14 cellular contexts compared by ENCODE assay signal in the genomic region with DNA sequence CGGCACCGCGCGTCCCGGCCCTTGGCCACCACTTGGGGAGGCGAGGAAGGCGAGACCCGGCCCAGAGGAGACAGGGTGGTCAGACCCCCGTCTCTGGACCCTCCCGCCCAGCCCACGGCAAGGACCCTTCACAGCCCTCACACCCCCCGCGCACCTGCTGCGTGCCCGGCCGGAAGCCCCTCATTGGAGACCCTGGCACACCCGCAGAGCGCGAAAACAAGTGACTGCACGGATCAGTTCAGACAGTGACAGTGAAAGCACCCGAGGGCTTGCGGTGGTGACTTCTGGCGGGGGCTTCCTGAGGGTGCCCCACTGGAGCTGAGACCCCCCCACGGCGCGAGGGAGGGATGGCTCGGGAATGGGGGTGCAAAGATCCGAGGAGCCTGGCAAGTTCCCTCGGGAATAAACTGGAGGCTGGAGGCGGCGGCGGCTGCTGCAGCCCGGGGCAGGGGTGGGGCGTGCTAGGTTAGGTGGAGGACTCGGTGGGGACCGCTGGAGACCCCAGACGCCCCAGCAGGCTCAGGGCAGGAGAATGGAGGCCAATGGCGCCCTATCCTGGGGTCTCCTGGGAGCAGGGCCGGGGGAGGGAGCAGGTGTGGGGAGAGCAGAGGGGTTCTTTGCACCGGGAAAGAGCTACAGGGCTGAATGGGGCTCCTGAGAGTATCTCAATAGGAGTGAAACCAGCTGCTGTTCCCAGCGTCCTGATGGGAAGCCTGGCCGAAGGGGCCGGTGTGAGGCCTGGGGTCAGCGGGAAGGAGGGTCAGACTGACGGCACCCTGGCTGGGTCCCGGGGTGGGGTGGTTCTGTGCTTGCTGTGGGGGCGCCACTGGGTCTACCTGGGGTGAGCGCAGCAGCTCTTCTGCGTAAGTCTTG. TPM values are rescaled to one million over a fixed set of nuclear protein-coding genes. Genes with fewer than 3 reads are reported as not detected.
A peak's percentile ranks its signal among the peaks of the same experiment; 100 is the strongest.
DNase-seq lines count a peak whose midpoint lies in the region; ATAC-seq, FAIRE-seq and TF ChIP-seq lines count a peak whose summit lies in the region.
"Had no signal": no experiment of that assay in that cellular context is flagged by ENCODE, and none has a peak within 500 bp of the region (broad histone marks: within the 10 kb centered on the region; RNA-seq: fewer than 3 reads in every experiment).

No MANE protein-coding gene starts in this region.

- H3K36me3 ChIP-seq in HepG2 (replicated peaks in 1 of 2; ENCODE audit: control insufficient read depth in 1 of 2, insufficient read depth in 2 of 2, low read length in 2 of 2) (no peaks in the 10 kb centered on the region), right lobe of liver (no peaks in the 10 kb centered on the region), hepatocyte (replicated peaks; ENCODE audit: insufficient read depth, low read depth) (no peaks in the 10 kb centered on the region)
- H3K36me3 ChIP-seq: lower lobe of right lung had no signal

- H3K79me2 ChIP-seq in HepG2 (ENCODE audit: insufficient read depth, low read length) (no peaks in the 10 kb centered on the region), hepatocyte (no peaks in the 10 kb centered on the region)

- no peak for FAIRE-seq in HepG2 (lab: Jason Lieb, UNC)
- FAIRE-seq: colon had no signal

- H3K27me3 ChIP-seq in HepG2 (ENCODE audit: control insufficient read depth in 1 of 2, insufficient read depth in 2 of 2, low read length in 2 of 2) (peaks cover 27 to 86% of the 10 kb centered on the region in 2 experiments; a peak in 4 of 5 replicates), right lobe of liver (peaks cover 0 to 3% of the 10 kb centered on the region in 2 donors), hepatocyte (peaks cover 85% of the 10 kb centered on the region)

- intact Hi-C loops in HepG2 (cut with micrococcal nuclease; ENCODE audit: unreplicated experiment), result no loop called here
- intact Hi-C loops in right lobe of liver (cut with DNase I), result loop anchor here in 1 of 2 donors (5.0 kb wide), 1 partner anchor 76 kb away; no protein-coding TSS in a partner anchor

- no peak for DNase-seq in HepG2 (ENCODE audit: low spot score)
- no peak for DNase-seq in right lobe of liver
- peak; percentile 71 for DNase-seq in NCI-H2171 treated with DMSO at 0.1 percent for 48 hours (lab: John Stamatoyannopoulos, UW)
- no peak for DNase-seq in hepatocyte (ENCODE audit: low spot score)
- no peak for DNase-seq in EL
- no peak for DNase-seq in activated CD4-positive, alpha-beta T cell treated with anti-CD3 and anti-CD28 coated beads for 1 hour
- DNase-seq in pons (ENCODE audit: low spot score), result no peak
- DNase-seq: activated effector memory CD4-positive, alpha-beta T cell treated with anti-CD3 and anti-CD28 coated beads, Interleukin-2, amount 50 U/mL, for 16 hours; lower lobe of right lung; psoas muscle; Right ventricle myocardium superior had no signal

- TF ChIP-seq EP300 in HepG2 (IDR thresholded peaks at IDR 0.05; ENCODE audit: low read depth in 2 of 2, low read length in 2 of 2) (no peak), HepG2 (CRISPR knock-in tag; IDR thresholded peaks at IDR 0.05; ENCODE audit: borderline replicate concordance) (no peak)

- BruUV-seq in HepG2 (replicated peaks; lab: Mats Ljungman, UMichigan), result no TSS peak

- CTCF ChIA-PET in HepG2 (lab: Yijun Ruan, JAX; ENCODE audit: low intra/inter-chr PET ratio, low total read pairs), result no interaction called here

- H3K4me1 ChIP-seq in HepG2 (ENCODE audit: insufficient read depth, low read length), result no peaks in the 10 kb centered on the region
- no peaks in the 10 kb centered on the region for H3K4me1 ChIP-seq in right lobe of liver
- no peaks in the 10 kb centered on the region for H3K4me1 ChIP-seq in hepatocyte (ENCODE audit: insufficient read depth)
- H3K4me1 ChIP-seq: psoas muscle had no signal

- ATAC-seq in HepG2 (no peak), right lobe of liver (no peak), GM19397 (IDR thresholded peaks at IDR 0.05; ENCODE audit: unreplicated experiment) (no peak)
- ATAC-seq: lower lobe of right lung, psoas muscle had no signal

- H3K27ac ChIP-seq in HepG2 (ENCODE audit: extremely low read length, insufficient read depth, low read length) (no peak overlapping the region), right lobe of liver (no peak overlapping the region), hepatocyte (no peak overlapping the region)
- H3K27ac ChIP-seq: lower lobe of right lung, psoas muscle had no signal

- H3K9me3 ChIP-seq in HepG2 (ENCODE audit: low read length) (no peaks in the 10 kb centered on the region), right lobe of liver (no peaks in the 10 kb centered on the region), hepatocyte (ENCODE audit: low read depth) (no peaks in the 10 kb centered on the region)
- H3K9me3 ChIP-seq: lower lobe of right lung, psoas muscle had no signal

- no peak for TF ChIP-seq POLR2A in HepG2 (IDR thresholded peaks at IDR 0.05; ENCODE audit: insufficient read depth in 1 of 2, low read depth in 2 of 2, low read length in 2 of 2)
- no peak for TF ChIP-seq POLR2A in right lobe of liver (IDR thresholded peaks at IDR 0.05)

- in situ Hi-C loops in HepG2 (cut with HindIII; ENCODE audit: extremely low pct_ligation_motif_present, low pct_unique_long_range_greater_than_20kb), result no loop called here

- H3K4me2 ChIP-seq in HepG2 (ENCODE audit: low read depth, low read length) (no peak overlapping the region), hepatocyte (peak overlapping the region; percentile 54)

- no peaks in the 10 kb centered on the region for H4K20me1 ChIP-seq in HepG2 (ENCODE audit: insufficient read depth, low read length)
- no peaks in the 10 kb centered on the region for H4K20me1 ChIP-seq in hepatocyte (ENCODE audit: insufficient read depth, poor library complexity, severe bottlenecking)

- no peaks in the 10 kb centered on the region for H3K9me2 ChIP-seq in hepatocyte (replicated peaks; ENCODE audit: insufficient read depth)

- H3K4me3 ChIP-seq in HepG2 (replicated peaks in 1 of 3; ENCODE audit: insufficient read depth in 1 of 3, low read depth in 2 of 3, low read length in 3 of 3) (no peak overlapping the region), right lobe of liver (no peak overlapping the region), hepatocyte (no peak overlapping the region)
- H3K4me3 ChIP-seq: lower lobe of right lung had no signal

- POLR2A ChIA-PET in HepG2 (lab: Yijun Ruan, JAX), result interaction anchor here (1.4 kb wide), 1 partner anchor 11 kb away, joined by 4 read pairs; no protein-coding TSS in a partner anchor

- H2AFZ ChIP-seq in HepG2 (ENCODE audit: low read length) (no peak overlapping the region), hepatocyte (no peak overlapping the region)

- TF ChIP-seq CTCF in HepG2 (CRISPR knock-in tag; IDR thresholded peaks at IDR 0.05) (no peak), right lobe of liver (IDR thresholded peaks at IDR 0.05) (no peak), hepatocyte (IDR thresholded peaks at IDR 0.05; ENCODE audit: poor library complexity) (no peak)

- 20% methylated on average over 7 of the region's 49 CpGs for whole genome bisulfite sequencing in HepG2 (ENCODE audit: low lambda C conversion rate)
- 5% methylated on average over 22 of the region's 49 CpGs for WGBS in right lobe of liver (ENCODE audit: insufficient coverage, low coverage, low lambda C conversion rate, missing lambda C conversion rate)
- WGBS in hepatocyte (ENCODE audit: low lambda C conversion rate, missing lambda C conversion rate), result 8% methylated on average over 39 of the region's 49 CpGs

- H3K9ac ChIP-seq in HepG2 (ENCODE audit: insufficient read depth, low read depth, low read length), result no peak overlapping the region

- TF ChIP-seq RAD21 in HepG2 (CRISPR knock-in tag; IDR thresholded peaks at IDR 0.05), result no peak

RNA-seq across cellular contexts. Expression of gene FBXL16, which starts 0.8 kb away (rescaled TPM):
- total RNA-seq in HepG2 (2016; rRNA removed; fragmentation: Illumina TruSeq; extraction: Trizol) (0.20 and 0.22 TPM in 2 replicates), right lobe of liver (1 to 10 TPM in 2 of 6 experiments, under 1 TPM in 1, not detected in 3; 0.05 to 2.3 (median 1.7) TPM), hepatocyte (0.07 and 0.28 TPM in 2 replicates)
- total RNA-seq in HepG2 (2016; cell fraction: cytosol; rRNA removed; fragmentation: Illumina TruSeq; extraction: Trizol; ENCODE audit: low read depth), result 0.10 TPM in 1 of 2 replicates, not detected in the other
- total RNA-seq in HepG2 (2016; cell fraction: insoluble cytoplasmic fraction; rRNA removed; fragmentation: Illumina TruSeq; extraction: Trizol), result 0.19 TPM in 1 of 2 replicates, not detected in the other
- total RNA-seq in HepG2 (2016; cell fraction: membrane; rRNA removed; fragmentation: Illumina TruSeq; extraction: Trizol), result 0.10 and 0.22 TPM in 2 replicates
- total RNA-seq in HepG2 (2016; cell fraction: nucleus; rRNA removed; fragmentation: Illumina TruSeq; extraction: Trizol), result 0.19 TPM in 1 of 2 replicates, not detected in the other
- polyA plus RNA-seq in HepG2 (2011; rRNA removed) (2.0 and 2.2 TPM in 2 replicates), hepatocyte (0.28 and 0.38 TPM in 2 replicates)
- polyA plus RNA-seq in HepG2 (2011; cell fraction: cytosol; rRNA removed), result 1.6 and 3.1 TPM in 2 replicates
- 4.4 and 5.3 TPM in 2 replicates for polyA plus RNA-seq in HepG2 (2011; cell fraction: nucleus; rRNA removed)
- polyA plus RNA-seq in HepG2 (2012), result 2.8 and 5.8 TPM in 2 replicates
- polyA plus RNA-seq in HepG2 (2016; cell fraction: cytosol; fragmentation: Illumina TruSeq; extraction: Trizol; ENCODE audit: low read depth), result 0.14 and 2.9 TPM in 2 replicates
- 0.45 and 0.64 TPM in 2 replicates for polyA plus RNA-seq in HepG2 (2016; cell fraction: insoluble cytoplasmic fraction; fragmentation: Illumina TruSeq; extraction: Trizol; ENCODE audit: low read depth)
- 0.38 and 0.42 TPM in 2 replicates for polyA plus RNA-seq in HepG2 (2016; cell fraction: membrane; fragmentation: Illumina TruSeq; extraction: Trizol; ENCODE audit: low read depth)
- 0.35 and 0.36 TPM in 2 replicates for polyA plus RNA-seq in HepG2 (2016; cell fraction: nucleus; fragmentation: Illumina TruSeq; extraction: Trizol; ENCODE audit: insufficient read depth, low read depth)
- 4.1 and 8.8 TPM in 2 replicates for polyA minus RNA-seq in HepG2 (2011; rRNA and poly(A)+ RNA removed; ENCODE audit: low replicate concordance)
- polyA minus RNA-seq in HepG2 (2011; cell fraction: cytosol; rRNA and poly(A)+ RNA removed), result 1.8 and 2.7 TPM in 2 replicates
- 0.52 and 0.99 TPM in 2 replicates for polyA minus RNA-seq in HepG2 (2011; cell fraction: nucleus; rRNA and poly(A)+ RNA removed)
- total RNA-seq: Right ventricle myocardium superior, subcutaneous adipose tissue had no signal

RNA-seq across cellular contexts. Expression of gene METRN, which starts 8.5 kb away (rescaled TPM):
- total RNA-seq in HepG2 (2016; rRNA removed; fragmentation: Illumina TruSeq; extraction: Trizol), result 27.3 and 46.1 TPM in 2 replicates
- 309 and 313 TPM in 2 replicates for total RNA-seq in HepG2 (2016; cell fraction: cytosol; rRNA removed; fragmentation: Illumina TruSeq; extraction: Trizol; ENCODE audit: low read depth)
- 32.7 and 50.4 TPM in 2 replicates for total RNA-seq in HepG2 (2016; cell fraction: insoluble cytoplasmic fraction; rRNA removed; fragmentation: Illumina TruSeq; extraction: Trizol)
- total RNA-seq in HepG2 (2016; cell fraction: membrane; rRNA removed; fragmentation: Illumina TruSeq; extraction: Trizol), result 215 and 243 TPM in 2 replicates
- total RNA-seq in HepG2 (2016; cell fraction: nucleus; rRNA removed; fragmentation: Illumina TruSeq; extraction: Trizol), result 17.9 and 18.8 TPM in 2 replicates
- 25.5 and 34.0 TPM in 2 replicates for polyA plus RNA-seq in HepG2 (2011; rRNA removed)
- 9.2 and 47.6 TPM in 2 replicates for polyA plus RNA-seq in HepG2 (2011; cell fraction: cytosol; rRNA removed)
- polyA plus RNA-seq in HepG2 (2011; cell fraction: nucleus; rRNA removed), result 25.3 and 25.6 TPM in 2 replicates
- 6.0 and 9.7 TPM in 2 replicates for polyA plus RNA-seq in HepG2 (2012)
- 285 and 311 TPM in 2 replicates for polyA plus RNA-seq in HepG2 (2016; cell fraction: cytosol; fragmentation: Illumina TruSeq; extraction: Trizol; ENCODE audit: low read depth)
- 25.1 and 30.0 TPM in 2 replicates for polyA plus RNA-seq in HepG2 (2016; cell fraction: insoluble cytoplasmic fraction; fragmentation: Illumina TruSeq; extraction: Trizol; ENCODE audit: low read depth)
- 167 and 188 TPM in 2 replicates for polyA plus RNA-seq in HepG2 (2016; cell fraction: membrane; fragmentation: Illumina TruSeq; extraction: Trizol; ENCODE audit: low read depth)
- 32.0 and 38.6 TPM in 2 replicates for polyA plus RNA-seq in HepG2 (2016; cell fraction: nucleus; fragmentation: Illumina TruSeq; extraction: Trizol; ENCODE audit: insufficient read depth, low read depth)
- 4.1 and 35.6 TPM in 2 replicates for polyA minus RNA-seq in HepG2 (2011; rRNA and poly(A)+ RNA removed; ENCODE audit: low replicate concordance)
- 14.3 and 15.0 TPM in 2 replicates for polyA minus RNA-seq in HepG2 (2011; cell fraction: cytosol; rRNA and poly(A)+ RNA removed)
- polyA minus RNA-seq in HepG2 (2011; cell fraction: nucleus; rRNA and poly(A)+ RNA removed), result 4.4 and 4.6 TPM in 2 replicates
- total RNA-seq in right lobe of liver, result 10 to 100 TPM; 14.0 to 43.7 (median 26.2) TPM
- total RNA-seq in hepatocyte, result 8.3 and 22.7 TPM in 2 replicates
- polyA plus RNA-seq in hepatocyte, result 68.1 and 80.4 TPM in 2 replicates

RNA-seq across cellular contexts. Expression of gene ANTKMT, which starts 14.5 kb away (rescaled TPM):
- total RNA-seq in HepG2 (2016; rRNA removed; fragmentation: Illumina TruSeq; extraction: Trizol) (17.8 and 47.8 TPM in 2 replicates), right lobe of liver (10 to 100 TPM; 19.7 to 56.0 (median 28.2) TPM), hepatocyte (32.0 and 38.8 TPM in 2 replicates)
- 23.3 and 24.5 TPM in 2 replicates for total RNA-seq in HepG2 (2016; cell fraction: cytosol; rRNA removed; fragmentation: Illumina TruSeq; extraction: Trizol; ENCODE audit: low read depth)
- 20.4 and 46.4 TPM in 2 replicates for total RNA-seq in HepG2 (2016; cell fraction: insoluble cytoplasmic fraction; rRNA removed; fragmentation: Illumina TruSeq; extraction: Trizol)
- 26.6 and 30.6 TPM in 2 replicates for total RNA-seq in HepG2 (2016; cell fraction: membrane; rRNA removed; fragmentation: Illumina TruSeq; extraction: Trizol)
- 18.5 and 25.5 TPM in 2 replicates for total RNA-seq in HepG2 (2016; cell fraction: nucleus; rRNA removed; fragmentation: Illumina TruSeq; extraction: Trizol)
- polyA plus RNA-seq in HepG2 (2011; rRNA removed) (7.5 and 11.8 TPM in 2 replicates), hepatocyte (81.0 and 81.8 TPM in 2 replicates)
- polyA plus RNA-seq in HepG2 (2011; cell fraction: cytosol; rRNA removed), result 10.6 and 19.3 TPM in 2 replicates
- 47.2 and 48.7 TPM in 2 replicates for polyA plus RNA-seq in HepG2 (2011; cell fraction: nucleus; rRNA removed)
- polyA plus RNA-seq in HepG2 (2012), result 4.2 and 8.6 TPM in 2 replicates
- 14.5 and 19.6 TPM in 2 replicates for polyA plus RNA-seq in HepG2 (2016; cell fraction: cytosol; fragmentation: Illumina TruSeq; extraction: Trizol; ENCODE audit: low read depth)
- 10.3 and 11.6 TPM in 2 replicates for polyA plus RNA-seq in HepG2 (2016; cell fraction: insoluble cytoplasmic fraction; fragmentation: Illumina TruSeq; extraction: Trizol; ENCODE audit: low read depth)
- polyA plus RNA-seq in HepG2 (2016; cell fraction: membrane; fragmentation: Illumina TruSeq; extraction: Trizol; ENCODE audit: low read depth), result 16.4 and 20.3 TPM in 2 replicates
- 33.8 and 45.5 TPM in 2 replicates for polyA plus RNA-seq in HepG2 (2016; cell fraction: nucleus; fragmentation: Illumina TruSeq; extraction: Trizol; ENCODE audit: insufficient read depth, low read depth)
- 2.4 and 4.6 TPM in 2 replicates for polyA minus RNA-seq in HepG2 (2011; rRNA and poly(A)+ RNA removed; ENCODE audit: low replicate concordance)
- 5.2 and 9.3 TPM in 2 replicates for polyA minus RNA-seq in HepG2 (2011; cell fraction: cytosol; rRNA and poly(A)+ RNA removed)
- 9.1 and 10.3 TPM in 2 replicates for polyA minus RNA-seq in HepG2 (2011; cell fraction: nucleus; rRNA and poly(A)+ RNA removed)

RNA-seq across cellular contexts. Expression of gene WDR24, which starts 16.2 kb away (rescaled TPM):
- 1.4 and 3.8 TPM in 2 replicates for total RNA-seq in HepG2 (2016; rRNA removed; fragmentation: Illumina TruSeq; extraction: Trizol)
- 0.35 and 0.40 TPM in 2 replicates for total RNA-seq in HepG2 (2016; cell fraction: cytosol; rRNA removed; fragmentation: Illumina TruSeq; extraction: Trizol; ENCODE audit: low read depth)
- 1.2 and 4.3 TPM in 2 replicates for total RNA-seq in HepG2 (2016; cell fraction: insoluble cytoplasmic fraction; rRNA removed; fragmentation: Illumina TruSeq; extraction: Trizol)
- 0.83 and 1.7 TPM in 2 replicates for total RNA-seq in HepG2 (2016; cell fraction: membrane; rRNA removed; fragmentation: Illumina TruSeq; extraction: Trizol)
- total RNA-seq in HepG2 (2016; cell fraction: nucleus; rRNA removed; fragmentation: Illumina TruSeq; extraction: Trizol), result 6.4 and 7.9 TPM in 2 replicates
- polyA plus RNA-seq in HepG2 (2011; rRNA removed), result 4.5 and 8.3 TPM in 2 replicates
- 1.3 and 1.9 TPM in 2 replicates for polyA plus RNA-seq in HepG2 (2011; cell fraction: cytosol; rRNA removed)
- 117 and 130 TPM in 2 replicates for polyA plus RNA-seq in HepG2 (2011; cell fraction: nucleus; rRNA removed)
- polyA plus RNA-seq in HepG2 (2012), result 4.1 and 6.2 TPM in 2 replicates
- 0.34 and 0.43 TPM in 2 replicates for polyA plus RNA-seq in HepG2 (2016; cell fraction: cytosol; fragmentation: Illumina TruSeq; extraction: Trizol; ENCODE audit: low read depth)
- 0.93 and 2.0 TPM in 2 replicates for polyA plus RNA-seq in HepG2 (2016; cell fraction: insoluble cytoplasmic fraction; fragmentation: Illumina TruSeq; extraction: Trizol; ENCODE audit: low read depth)
- polyA plus RNA-seq in HepG2 (2016; cell fraction: membrane; fragmentation: Illumina TruSeq; extraction: Trizol; ENCODE audit: low read depth), result 0.53 and 0.66 TPM in 2 replicates
- 17.5 and 18.7 TPM in 2 replicates for polyA plus RNA-seq in HepG2 (2016; cell fraction: nucleus; fragmentation: Illumina TruSeq; extraction: Trizol; ENCODE audit: insufficient read depth, low read depth)
- polyA minus RNA-seq in HepG2 (2011; rRNA and poly(A)+ RNA removed; ENCODE audit: low replicate concordance), result 9.5 and 10.1 TPM in 2 replicates
- 1.4 and 1.5 TPM in 2 replicates for polyA minus RNA-seq in HepG2 (2011; cell fraction: cytosol; rRNA and poly(A)+ RNA removed)
- 13.9 and 15.6 TPM in 2 replicates for polyA minus RNA-seq in HepG2 (2011; cell fraction: nucleus; rRNA and poly(A)+ RNA removed)
- total RNA-seq in right lobe of liver, result 10 to 100 TPM in 1 of 6 experiments, 1 to 10 TPM in 5; 5.5 to 11.7 (median 9.7) TPM
- total RNA-seq in hepatocyte, result 6.7 and 15.1 TPM in 2 replicates
- 22.2 and 24.0 TPM in 2 replicates for polyA plus RNA-seq in hepatocyte

RNA-seq across cellular contexts. Expression of gene CCDC78, which starts 19.8 kb away (rescaled TPM):
- total RNA-seq in HepG2 (2016; rRNA removed; fragmentation: Illumina TruSeq; extraction: Trizol) (0.53 TPM in 1 of 2 replicates, not detected in the other), right lobe of liver (under 1 TPM in 1 of 6 experiments, not detected in 5; 0.31 TPM), hepatocyte (2.2 and 3.4 TPM in 2 replicates)
- total RNA-seq in HepG2 (2016; cell fraction: cytosol; rRNA removed; fragmentation: Illumina TruSeq; extraction: Trizol; ENCODE audit: low read depth), result 0.09 and 0.40 TPM in 2 replicates
- total RNA-seq in HepG2 (2016; cell fraction: insoluble cytoplasmic fraction; rRNA removed; fragmentation: Illumina TruSeq; extraction: Trizol), result 0.48 TPM in 1 of 2 replicates, not detected in the other
- 0.28 TPM in 2 replicates for total RNA-seq in HepG2 (2016; cell fraction: membrane; rRNA removed; fragmentation: Illumina TruSeq; extraction: Trizol)
- total RNA-seq in HepG2 (2016; cell fraction: nucleus; rRNA removed; fragmentation: Illumina TruSeq; extraction: Trizol), result 0.34 and 1.4 TPM in 2 replicates
- polyA plus RNA-seq in HepG2 (2011; rRNA removed) (1.5 and 1.7 TPM in 2 replicates), hepatocyte (5.8 and 6.8 TPM in 2 replicates)
- 0.26 and 0.44 TPM in 2 replicates for polyA plus RNA-seq in HepG2 (2011; cell fraction: cytosol; rRNA removed)
- 17.5 and 23.8 TPM in 2 replicates for polyA plus RNA-seq in HepG2 (2011; cell fraction: nucleus; rRNA removed)
- polyA plus RNA-seq in HepG2 (2012), result 1.0 and 2.1 TPM in 2 replicates
- 0.11 and 0.18 TPM in 2 replicates for polyA plus RNA-seq in HepG2 (2016; cell fraction: cytosol; fragmentation: Illumina TruSeq; extraction: Trizol; ENCODE audit: low read depth)
- polyA plus RNA-seq in HepG2 (2016; cell fraction: insoluble cytoplasmic fraction; fragmentation: Illumina TruSeq; extraction: Trizol; ENCODE audit: low read depth), result 0.24 and 0.57 TPM in 2 replicates
- polyA plus RNA-seq in HepG2 (2016; cell fraction: membrane; fragmentation: Illumina TruSeq; extraction: Trizol; ENCODE audit: low read depth), result not detected in 2 replicates
- 2.7 and 3.2 TPM in 2 replicates for polyA plus RNA-seq in HepG2 (2016; cell fraction: nucleus; fragmentation: Illumina TruSeq; extraction: Trizol; ENCODE audit: insufficient read depth, low read depth)
- polyA minus RNA-seq in HepG2 (2011; rRNA and poly(A)+ RNA removed; ENCODE audit: low replicate concordance), result 0.38 and 3.8 TPM in 2 replicates
- not detected in 2 replicates for polyA minus RNA-seq in HepG2 (2011; cell fraction: cytosol; rRNA and poly(A)+ RNA removed)
- 0.90 and 1.6 TPM in 2 replicates for polyA minus RNA-seq in HepG2 (2011; cell fraction: nucleus; rRNA and poly(A)+ RNA removed)
